Comparison of ENCODE assay signal across 23 cellular contexts in genomic region chr1:114729782-114730181, GRCh38. TPM values are rescaled to one million over a fixed set of nuclear protein-coding genes. Genes with fewer than 3 reads are reported as not detected.
"Had no signal": no experiment of that assay in that cellular context is flagged by ENCODE, and none has a peak within 500 bp of the region (broad histone marks: within the 10 kb centered on the region; RNA-seq: fewer than 3 reads in every experiment).

No MANE protein-coding gene starts in this region.

- DNase-seq: activated CD4-positive, alpha-beta T cell treated with anti-CD3 and anti-CD28 coated beads, Interleukin-2, amount 50 U/mL, for 4 hours; activated CD4-positive, CD25-positive, alpha-beta regulatory T cell treated with anti-CD3 and anti-CD28 coated beads, Interleukin-2, amount 50 U/mL, for 72 hours; activated effector memory CD4-positive, alpha-beta T cell treated with anti-CD3 and anti-CD28 coated beads, Interleukin-2, amount 50 U/mL, for 16 hours; amniotic stem cell; effector memory CD8-positive, alpha-beta T cell; foreskin melanocyte; heart right ventricle; left ventricle myocardium inferior; mesenchymal stem cell; mucosa of descending colon; naive B cell; right cardiac atrium; stimulated activated CD4-positive, alpha-beta T cell treated with anti-CD3 and anti-CD28 coated beads, Interleukin-2, amount 100 ng/mL, for 24 hours; stomach; testis had no signal

- H3K27ac Mint-ChIP-seq: type B pancreatic cell had no signal

- H3K9me3 Mint-ChIP-seq: activated naive CD4-positive, alpha-beta T cell treated with anti-CD3 and anti-CD28 coated beads, Interleukin-2, amount 50 U/mL, for 72 hours; effector memory CD8-positive, alpha-beta T cell; naive B cell; type B pancreatic cell had no signal

- H3K27me3 Mint-ChIP-seq: effector memory CD8-positive, alpha-beta T cell; naive B cell; type B pancreatic cell had no signal

- H3K4me3 Mint-ChIP-seq: effector memory CD8-positive, alpha-beta T cell; type B pancreatic cell had no signal

- H3K4me1 Mint-ChIP-seq: naive B cell had no signal

- H3K9me3 ChIP-seq: heart right ventricle, left ventricle myocardium inferior, mucosa of descending colon, prostate gland, stomach, testis had no signal

- ATAC-seq: activated naive CD4-positive, alpha-beta T cell treated with anti-CD3 and anti-CD28 coated beads, Interleukin-2, amount 50 U/mL, for 72 hours; effector memory CD8-positive, alpha-beta T cell; mucosa of descending colon; right cardiac atrium had no signal

RNA-seq across cellular contexts. Expression of gene AMPD1, which starts 34.4 kb away (rescaled TPM):
- total RNA-seq: activated naive CD4-positive, alpha-beta T cell treated with anti-CD3 and anti-CD28 coated beads, Interleukin-2, amount 50 U/mL, for 72 hours; cardiac muscle cell; dermis microvascular lymphatic vessel endothelial cell; kidney epithelial cell; left ventricle myocardium inferior; osteocyte; right cardiac atrium; stomach; T-helper 1 cell treated with Interleukin-12 subunit alpha and Interleukin-12 subunit beta and Interleukin-4 antibody, amounts not matched to agents 30 ng/mL and 1 ng/mL, for 36 hours had no signal
